ENCODE assay signal across 10 cellular contexts in the genomic region with DNA sequence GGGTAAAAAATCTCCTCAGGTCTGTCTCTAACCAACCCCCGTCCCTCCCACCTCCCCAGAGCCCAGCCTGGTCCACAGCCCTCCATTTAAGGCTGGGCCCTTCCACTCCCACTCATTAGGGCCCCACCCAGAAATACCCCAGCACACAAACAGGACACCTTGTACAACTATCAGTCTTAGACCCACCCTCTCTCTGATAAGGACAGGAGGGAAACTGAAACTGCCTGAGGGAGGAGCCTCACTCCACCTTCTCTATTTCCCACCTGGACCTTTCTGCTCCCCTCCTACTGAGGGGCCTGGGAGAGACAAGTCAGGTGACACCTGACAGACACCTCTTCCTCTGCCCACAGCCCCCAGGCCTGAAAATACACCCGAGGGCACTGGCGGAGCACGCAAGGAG.
A peak's percentile ranks its signal among the peaks of the same experiment; 100 is the strongest.
DNase-seq lines count a peak whose midpoint lies in the region; ATAC-seq, FAIRE-seq and TF ChIP-seq lines count a peak whose summit lies in the region.
"Had no signal": no experiment of that assay in that cellular context is flagged by ENCODE, and none has a peak within 500 bp of the region (broad histone marks: within the 10 kb centered on the region; RNA-seq: fewer than 3 reads in every experiment).

No MANE protein-coding gene starts in this region.

- H3K9me3 ChIP-seq in RWPE2 (ENCODE audit: severe bottlenecking) (no peaks in the 10 kb centered on the region), mucosa of rectum (ENCODE audit: control insufficient read depth in 2 of 2, low read length in 2 of 2) (no peaks in the 10 kb centered on the region)

- H3K4me1 ChIP-seq in RWPE2 (ENCODE audit: insufficient read depth, poor library complexity, severe bottlenecking) (peaks cover 13% of the 10 kb centered on the region), mucosa of rectum (ENCODE audit: control insufficient read depth in 2 of 2, insufficient read depth in 2 of 2, low read length in 2 of 2) (peaks cover 41 to 56% of the 10 kb centered on the region in 2 donors)

- H3K27ac ChIP-seq in RWPE2 (ENCODE audit: poor library complexity, severe bottlenecking) = peak overlapping the region; percentile 50
- H3K27ac ChIP-seq in mucosa of rectum (ENCODE audit: low read depth in 2 of 2, low read length in 2 of 2) = peak overlapping the region; percentile 93

- ATAC-seq in HG02588 (IDR thresholded peaks at IDR 0.05; ENCODE audit: unreplicated experiment) (peak; percentile 41), RWPE2 (ENCODE audit: low read depth) (no peak)

- peak overlapping the region; percentile 74 to 75 for H3K9ac ChIP-seq in mucosa of rectum (ENCODE audit: low read depth in 1 of 2, low read length in 2 of 2)

- no peak for TF ChIP-seq CTCF in RWPE2 (IDR thresholded peaks at IDR 0.05; ENCODE audit: poor library complexity, severe bottlenecking)

- peak; percentile 77 for FAIRE-seq in GM18507 (lab: Jason Lieb, UNC)
- FAIRE-seq: endothelial cell of umbilical vein, G401.6 had no signal

- no peak for DNase-seq in GM18507 (ENCODE audit: extremely low spot score, insufficient read length, low read depth)
- no peak for DNase-seq in RWPE2 (ENCODE audit: low spot score)
- no peak for DNase-seq in DMS79 (lab: John Stamatoyannopoulos, UW)
- no peak for DNase-seq in NCI-H2171 treated with DMSO at 0.1 percent for 48 hours (lab: John Stamatoyannopoulos, UW)
- no peak for DNase-seq in activated CD4-positive, alpha-beta T cell treated with anti-CD3 and anti-CD28 coated beads, Interleukin-2, amount 50 U/mL, for 4 hours
- no peak for DNase-seq in SW 1271 (lab: John Stamatoyannopoulos, UW)

- H3K36me3 ChIP-seq in RWPE2 (ENCODE audit: low read depth) = no peaks in the 10 kb centered on the region
- H3K36me3 ChIP-seq in mucosa of rectum (ENCODE audit: control insufficient read depth in 2 of 2, insufficient read depth in 2 of 2, low read length in 2 of 2) = no peaks in the 10 kb centered on the region

- H3K27me3 ChIP-seq in RWPE2 (ENCODE audit: insufficient read depth, poor library complexity, severe bottlenecking) (no peaks in the 10 kb centered on the region), mucosa of rectum (ENCODE audit: control insufficient read depth in 2 of 2, insufficient read depth in 2 of 2, low read length in 2 of 2) (peaks cover 0 to 7% of the 10 kb centered on the region in 2 donors)

- H3K4me3 ChIP-seq in RWPE2 (ENCODE audit: severe bottlenecking) (no peak overlapping the region), mucosa of rectum (ENCODE audit: low read length in 2 of 2) (peak overlapping the region; percentile 51 to 67)
